Comparison of ENCODE assay signal across 8 cellular contexts in genomic region chr10:75234683-75235374, GRCh38. TPM values are rescaled to one million over a fixed set of nuclear protein-coding genes. Genes with fewer than 3 reads are reported as not detected.
A peak's percentile ranks its signal among the peaks of the same experiment; 100 is the strongest.
DNase-seq lines count a peak whose midpoint lies in the region; ATAC-seq and TF ChIP-seq lines count a peak whose summit lies in the region.

No MANE protein-coding gene starts in this region.

- H3K36me3 ChIP-seq in BLaER1 = peaks cover 35% of the 10 kb centered on the region
- peaks cover 33% of the 10 kb centered on the region for H3K36me3 ChIP-seq in HUES48 (ENCODE audit: control insufficient read depth, insufficient read depth, low read length)
- peaks cover 18% of the 10 kb centered on the region for H3K36me3 ChIP-seq in cardiac muscle cell
- H3K36me3 ChIP-seq in rectal smooth muscle tissue (ENCODE audit: control insufficient read depth, insufficient read depth, low read length) = peaks cover 7% of the 10 kb centered on the region

- peaks cover 30% of the 10 kb centered on the region for H3K4me1 ChIP-seq in BLaER1
- H3K4me1 ChIP-seq in HUES48 (ENCODE audit: control insufficient read depth, insufficient read depth, low read length) = peaks cover 5% of the 10 kb centered on the region; the same call in 1 of the 2 replicates
- no peaks in the 10 kb centered on the region for H3K4me1 ChIP-seq in cardiac muscle cell (ENCODE audit: low read depth)
- peaks cover 4% of the 10 kb centered on the region for H3K4me1 ChIP-seq in rectal smooth muscle tissue (ENCODE audit: control insufficient read depth, insufficient read depth, low read length)

- H3K4me2 ChIP-seq in BLaER1 = peak overlapping the region; percentile 100

- H3K27ac ChIP-seq in BLaER1 (peak overlapping the region; percentile 76), HUES48 (ENCODE audit: low read depth, low read length) (no peak overlapping the region), cardiac muscle cell (no peak overlapping the region), rectal smooth muscle tissue (ENCODE audit: low read depth, low read length) (peak overlapping the region; percentile 63)

- H3K9ac ChIP-seq in BLaER1 (peak overlapping the region; percentile 82), HUES48 (ENCODE audit: low read depth, low read length) (no peak overlapping the region), rectal smooth muscle tissue (ENCODE audit: low read length) (peak overlapping the region; percentile 67)

- peak; percentile 7 for ATAC-seq in GM19455 (IDR thresholded peaks at IDR 0.05; ENCODE audit: unreplicated experiment)

- peak; percentile 15 for DNase-seq in activated T-helper 1 cell treated with Interleukin-2 at 50 U/mL for 16 hours (ENCODE audit: low read depth)
- DNase-seq in cardiac muscle cell (ENCODE audit: low read depth in 1 of 2, low spot score in 1 of 2) = peak in 1 of 2 donors; percentile 65
- no peak for DNase-seq in NCI-H2029 treated with DMSO at 0.1 percent for 48 hours (lab: John Stamatoyannopoulos, UW)
- no peak for DNase-seq in NCI-H2171 (lab: John Stamatoyannopoulos, UW)

- H3K27me3 ChIP-seq in BLaER1 (no peaks in the 10 kb centered on the region), HUES48 (ENCODE audit: control insufficient read depth, insufficient read depth, low read length) (no peaks in the 10 kb centered on the region), cardiac muscle cell (no peaks in the 10 kb centered on the region), rectal smooth muscle tissue (ENCODE audit: control insufficient read depth, insufficient read depth, low read length) (no peaks in the 10 kb centered on the region)

- H3K9me3 ChIP-seq in BLaER1 (no peaks in the 10 kb centered on the region), HUES48 (ENCODE audit: control insufficient read depth, insufficient read depth, low read length) (no peaks in the 10 kb centered on the region), cardiac muscle cell (ENCODE audit: low read depth) (no peaks in the 10 kb centered on the region)

- H4K20me1 ChIP-seq in BLaER1 = peaks cover 39% of the 10 kb centered on the region

- TF ChIP-seq CTCF in cardiac muscle cell (IDR thresholded peaks at IDR 0.05; ENCODE audit: low read depth, low read length) = no peak

- H3K4me3 ChIP-seq in BLaER1 = peak overlapping the region; percentile 82
- peak overlapping the region; percentile 67 for H3K4me3 ChIP-seq in HUES48 (ENCODE audit: low read depth, low read length)
- peak overlapping the region; percentile 38 for H3K4me3 ChIP-seq in cardiac muscle cell
- H3K4me3 ChIP-seq in rectal smooth muscle tissue (ENCODE audit: low read length) = peak overlapping the region; percentile 84

RNA-seq across cellular contexts. Expression of gene COMTD1, which starts 0.9 kb away (rescaled TPM):
- 40.7 and 66.1 TPM in 2 replicates for total RNA-seq in cardiac muscle cell
- 42.0 and 43.1 TPM in 2 replicates for polyA plus RNA-seq in cardiac muscle cell

RNA-seq across cellular contexts. Expression of gene VDAC2, which starts 24.2 kb away (rescaled TPM):
- total RNA-seq in cardiac muscle cell = 178 and 237 TPM in 2 replicates
- polyA plus RNA-seq in cardiac muscle cell = 363 and 376 TPM in 2 replicates

Comparison
In these comparisons a context has a peak if more than half of its experiments do, and no peak if none do; other contexts are left out.
1. H3K27ac ChIP-seq: peak in BLaER1 (single experiment) and rectal smooth muscle tissue (single experiment); none in HUES48 (single experiment) and cardiac muscle cell (single experiment).
2. Peak in every context shown above with its lines, with median percentiles within 50 percentile points of each other: H3K4me3 ChIP-seq.